Comparison of ENCODE assay signal across 30 cellular contexts in genomic region chr1:169150631-169151337, GRCh38.
"Had no signal": no experiment of that assay in that cellular context is flagged by ENCODE, and none has a peak within 500 bp of the region (broad histone marks: within the 10 kb centered on the region; RNA-seq: fewer than 3 reads in every experiment).

No MANE protein-coding gene starts in this region.

- H3K27me3 ChIP-seq: ascending aorta, cardiac muscle cell, MG63, SJSA1 had no signal

- ATAC-seq: activated CD8-positive, alpha-beta T cell treated with anti-CD3 and anti-CD28 coated beads for 36 hours; activated T-cell treated with anti-CD3 and anti-CD28 coated beads, Interleukin-2, amount 50 U/mL, for 72 hours; activated T-helper 17 cell treated with anti-CD3 and anti-CD28 coated beads, Interleukin-2, amount 50 U/mL, for 72 hours; Panc1 had no signal

- H3K4me1 ChIP-seq: ascending aorta, SJSA1 had no signal

- H3K27ac ChIP-seq: ascending aorta, cardiac muscle cell, SJSA1 had no signal

- H3K36me3 ChIP-seq: ascending aorta, cardiac muscle cell, MG63, SJSA1 had no signal

- H3K4me3 ChIP-seq: ascending aorta, cardiac muscle cell, MG63, SJSA1 had no signal

- H3K9me3 ChIP-seq: ascending aorta, MG63, SJSA1, SK-N-SH had no signal

- DNase-seq: activated CD4-positive, alpha-beta T cell treated with anti-CD3 and anti-CD28 coated beads, Interleukin-2, amount 10 ng/mL, durations not matched to agents 24 days and 14 days; activated CD4-positive, alpha-beta T cell treated with anti-CD3 and anti-CD28 coated beads, Interleukin-2, amount 50 U/mL, for 4 hours; activated CD8-positive, alpha-beta T cell treated with anti-CD3 and anti-CD28 coated beads for 36 hours; activated effector memory CD4-positive, alpha-beta T cell treated with anti-CD3 and anti-CD28 coated beads, Interleukin-2, amount 50 U/mL, for 16 hours; activated naive CD4-positive, alpha-beta T cell; activated naive CD4-positive, alpha-beta T cell treated with anti-CD3 and anti-CD28 coated beads, Interleukin-2, amount 50 U/mL, for 16 hours; activated naive CD8-positive, alpha-beta T cell treated with anti-CD3 and anti-CD28 coated beads for 36 hours; activated T-cell treated with anti-CD3 and anti-CD28 coated beads, Interleukin-2, amount 50 U/mL, for 1 hour; activated T-cell treated with anti-CD3 and anti-CD28 coated beads, Interleukin-2, amount 50 U/mL, for 72 hours; amniotic stem cell; Kasumi-1; KG1; MG63; NCI-H1092; NCI-H1417; NCI-H146; NCI-H187; NCI-H2029 treated with DMSO at 0.1 percent for 48 hours; NCI-H2107; NCI-H2171; NCI-H446; NCI-H510A treated with DMSO at 0.1 percent for 48 hours; NCI-H69; SHP77 treated with DMSO at 0.1 percent for 48 hours; SK-N-SH had no signal
